ENCODE assay signal across 24 cellular contexts in the genomic region with DNA sequence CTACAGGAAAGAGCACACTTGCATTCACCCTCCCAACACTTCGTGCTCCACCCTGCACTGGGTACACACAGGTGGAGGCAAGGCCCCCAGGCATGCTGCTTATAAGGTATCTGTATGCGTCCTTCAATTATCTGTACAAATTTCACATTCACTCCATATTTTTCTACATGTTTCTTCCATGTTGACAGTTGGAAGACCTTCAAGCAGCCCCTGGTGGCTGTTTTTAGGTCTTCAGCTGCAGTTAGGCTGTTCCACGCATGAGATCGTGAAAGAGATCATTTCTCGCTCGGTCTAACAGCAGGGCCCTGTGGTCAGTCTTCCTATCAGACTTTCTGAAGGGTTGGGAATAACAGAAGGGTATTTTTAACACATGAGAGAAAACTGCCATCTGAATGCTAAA. TPM values are rescaled to one million over a fixed set of nuclear protein-coding genes. Genes with fewer than 3 reads are reported as not detected.
DNase-seq lines count a peak whose midpoint lies in the region; ATAC-seq, FAIRE-seq and TF ChIP-seq lines count a peak whose summit lies in the region.
"Had no signal": no experiment of that assay in that cellular context is flagged by ENCODE, and none has a peak within 500 bp of the region (broad histone marks: within the 10 kb centered on the region; RNA-seq: fewer than 3 reads in every experiment).

No MANE protein-coding gene starts in this region.

- TF ChIP-seq CTCF in A549 (IDR thresholded peaks at IDR 0.05) (no peak), GM12865 (IDR thresholded peaks at IDR 0.05; ENCODE audit: insufficient read depth, low read depth, low read length, missing control alignments) (peak; percentile 16), PC-9 (conservative IDR thresholded peaks at IDR 0.05) (0 out of 2 replicates have a peak, but pooled peaks have one; percentile 18), fibroblast of pulmonary artery (IDR thresholded peaks at IDR 0.05; ENCODE audit: low read length, missing control alignments) (peak; percentile 5)

- no peak overlapping the region for H3K4me2 ChIP-seq in A549
- H3K4me2 ChIP-seq in PC-9: no peak overlapping the region

- H3F3A ChIP-seq in PC-9 (ENCODE audit: insufficient read depth, low read depth): no peaks in the 10 kb centered on the region

- H3K9me3 ChIP-seq in A549 (no peaks in the 10 kb centered on the region), PC-9 (ENCODE audit: insufficient read depth, low read depth) (no peaks in the 10 kb centered on the region), MG63 (no peaks in the 10 kb centered on the region)
- H3K9me3 ChIP-seq: lower lobe of right lung, Peyer's patch, right atrium auricular region, SJCRH30, suprapubic skin had no signal

- intact Hi-C loops in PC-9 (cut with micrococcal nuclease; ENCODE audit: unreplicated experiment): no loop called here

- POLR2A ChIA-PET in A549 (lab: Yijun Ruan, JAX) (no interaction called here), PC-9 (lab: Charles Lee; ENCODE audit: unreplicated experiment) (no interaction called here)

- no peak for TF ChIP-seq POLR2A in A549 (IDR thresholded peaks at IDR 0.05; ENCODE audit: low read length)

- no peaks in the 10 kb centered on the region for H3K4me1 ChIP-seq in A549
- no peaks in the 10 kb centered on the region for H3K4me1 ChIP-seq in PC-9 (replicated peaks; ENCODE audit: insufficient read depth)
- H3K4me1 ChIP-seq: gastroesophageal sphincter, lower lobe of right lung, Peyer's patch, right atrium auricular region, SJCRH30, suprapubic skin had no signal

- no peaks in the 10 kb centered on the region for H3K9me2 ChIP-seq in PC-9 (ENCODE audit: insufficient read depth)

- H3K27me3 ChIP-seq in PC-9 (ENCODE audit: insufficient read depth, low read depth) (peaks cover 19% of the 10 kb centered on the region; the same call in 1 of the 2 replicates), MG63 (no peaks in the 10 kb centered on the region), H7 (ENCODE audit: control insufficient read depth, insufficient read depth, low read length) (no peaks in the 10 kb centered on the region)
- H3K27me3 ChIP-seq: gastroesophageal sphincter, Peyer's patch, right atrium auricular region, SJCRH30, suprapubic skin had no signal

- no TSS peak for BruUV-seq in PC-9 (replicated peaks; lab: Mats Ljungman, UMichigan)

- no peaks in the 10 kb centered on the region for H3K79me2 ChIP-seq in PC-9 (ENCODE audit: low read depth)

- 0 out of 6 replicates have a peak, but pooled peaks have one; percentile 35 to 52 for ATAC-seq in A549
- ATAC-seq in HG03025 (IDR thresholded peaks at IDR 0.05; ENCODE audit: low FRiP score, unreplicated experiment): no peak
- ATAC-seq: activated naive CD8-positive, alpha-beta T cell treated with anti-CD3 and anti-CD28 coated beads, Interleukin-2, amount 50 U/mL, for 24 hours; gastroesophageal sphincter; lower lobe of right lung had no signal

- no peak for TF ChIP-seq RAD21 in A549 (conservative IDR thresholded peaks at IDR 0.05 in 1 of 2, IDR thresholded peaks at IDR 0.05 in 1 of 2)

- WGBS in A549 (ENCODE audit: missing lambda C conversion rate): 80% methylated on average over 6 of the region's 6 CpGs

- H3K4me3 ChIP-seq in A549 (no peak overlapping the region), GM12865 (ENCODE audit: low read depth, low read length) (no peak overlapping the region), PC-9 (no peak overlapping the region), fibroblast of pulmonary artery (replicated peaks; ENCODE audit: low read depth, low read length) (no peak overlapping the region), MG63 (no peak overlapping the region), H7 (ENCODE audit: insufficient read depth, low read depth, low read length) (no peak overlapping the region)
- H3K4me3 ChIP-seq: gastroesophageal sphincter, lower lobe of right lung, Peyer's patch, right atrium auricular region, SJCRH30, suprapubic skin had no signal

- TF ChIP-seq EP300 in A549 (IDR thresholded peaks at IDR 0.05): no peak

- no peak overlapping the region for H2AFZ ChIP-seq in PC-9

- H4K20me1 ChIP-seq in PC-9 (ENCODE audit: insufficient read depth): no peaks in the 10 kb centered on the region

- CTCF ChIA-PET in A549 (lab: Yijun Ruan, JAX) (interaction anchor here (1.0 kb wide), 1 partner anchor 61 kb away, joined by 3 read pairs; no protein-coding TSS in a partner anchor), PC-9 (lab: Charles Lee) (no interaction called here)

- FAIRE-seq in A549 (lab: Jason Lieb, UNC): no peak
- FAIRE-seq: keratinocyte had no signal

- no peak overlapping the region for H3K27ac ChIP-seq in A549
- H3K27ac ChIP-seq in PC-9: no peak overlapping the region
- H3K27ac ChIP-seq: gastroesophageal sphincter, lower lobe of right lung, Peyer's patch, right atrium auricular region, SJCRH30, suprapubic skin had no signal

- no peaks in the 10 kb centered on the region for H3K36me3 ChIP-seq in PC-9 (ENCODE audit: low read depth)
- no peaks in the 10 kb centered on the region for H3K36me3 ChIP-seq in MG63
- no peaks in the 10 kb centered on the region for H3K36me3 ChIP-seq in H7 (replicated peaks; ENCODE audit: control insufficient read depth, insufficient read depth, low read length)
- H3K36me3 ChIP-seq: lower lobe of right lung, Peyer's patch, right atrium auricular region, SJCRH30, suprapubic skin had no signal

- DNase-seq in A549 (ENCODE audit: low read depth in 1 of 2, low spot score in 1 of 2) (no peak), GM12865 (ENCODE audit: low read depth) (no peak), PC-9 (no peak), fibroblast of pulmonary artery (ENCODE audit: low read depth) (no peak), MG63 (no peak), H7 (no peak)
- DNase-seq in activated T-cell treated with anti-CD3 and anti-CD28 coated beads, Interleukin-2, amount 50 U/mL, for 48 hours: no peak
- DNase-seq: activated CD4-positive, alpha-beta T cell treated with anti-CD3 and anti-CD28 coated beads, Interleukin-2, amount 10 ng/mL, durations not matched to agents 24 days and 14 days; activated CD8-positive, alpha-beta memory T cell treated with anti-CD3 and anti-CD28 coated beads, Interleukin-2, amount 50 U/mL, for 4 hours; activated effector memory CD4-positive, alpha-beta T cell treated with Interleukin-2 at 50 U/mL for 16 hours; activated naive CD8-positive, alpha-beta T cell treated with anti-CD3 and anti-CD28 coated beads, Interleukin-2, amount 50 U/mL, for 24 hours; DMS153; GF-D8; lower lobe of right lung; MV-4-11; NCI-H187; NCI-H774; Peyer's patch; SJCRH30 had no signal

TF ChIP-seq in A549, 52 proteins besides CTCF, POLR2A, EP300 and RAD21:
- TF ChIP-seq MAZ (IDR thresholded peaks at IDR 0.05; ENCODE audit: borderline replicate concordance, low read depth, low read length) (no peak), KDM1A (IDR thresholded peaks at IDR 0.05; ENCODE audit: low read depth) (no peak), JUN (IDR thresholded peaks at IDR 0.05) (no peak)

RNA-seq across cellular contexts. Expression of a gene that starts 47.1 kb away (rescaled TPM):
- polyA plus RNA-seq in A549 (2011; rRNA removed) (0.50 and 1.4 TPM in 2 replicates), A549 (2017; fragmentation: RNase III; extraction: RNeasy Plus Mini Kit Qiagen cat#74134 plus additional on column Dnase treatment) (0.12 to 0.18 TPM (median 0.13 TPM) in 3 replicates)
- polyA plus RNA-seq in A549 (2012; cell fraction: cytosol; rRNA removed): 0.01 and 0.05 TPM in 2 replicates
- 0.06 and 0.45 TPM in 2 replicates for polyA plus RNA-seq in A549 (2012; cell fraction: nucleus; rRNA removed)
- 1.1 and 1.2 TPM in 2 replicates for polyA minus RNA-seq in A549 (2011; rRNA and poly(A)+ RNA removed)
- 1.4 and 2.3 TPM in 2 replicates for total RNA-seq in PC-9 (2021)
- total RNA-seq in MG63 (2014; rRNA removed; shearing (Covaris generic); ENCODE audit: low replicate concordance): 0.16 and 0.52 TPM in 2 replicates
- total RNA-seq in H7 (2014; rRNA removed; shearing (Covaris generic)): 0.67 and 1.2 TPM in 2 replicates
